20 cellular contexts compared by ENCODE assay signal in genomic region chr11:28461846-28462245, GRCh38.
DNase-seq lines count a peak whose midpoint lies in the region; ATAC-seq, FAIRE-seq and TF ChIP-seq lines count a peak whose summit lies in the region.
"Had no signal": no experiment of that assay in that cellular context is flagged by ENCODE, and none has a peak within 500 bp of the region (broad histone marks: within the 10 kb centered on the region; RNA-seq: fewer than 3 reads in every experiment).

No MANE protein-coding gene starts in this region.

- H2BK15ac ChIP-seq in IMR-90 (ENCODE audit: low read depth, low read length) (peak overlapping the region; percentile 91), H9 (ENCODE audit: low read depth, low read length) (no peak overlapping the region)

- no peaks in the 10 kb centered on the region for H3K27me3 Mint-ChIP-seq in H9 (ENCODE audit: low read depth)
- H3K27me3 Mint-ChIP-seq: CD8-positive, alpha-beta memory T cell had no signal

- H3K36me3 ChIP-seq in IMR-90 (ENCODE audit: control insufficient read depth, insufficient read depth, low read length) (no peaks in the 10 kb centered on the region), brain microvascular endothelial cell (replicated peaks) (no peaks in the 10 kb centered on the region), small intestine (ENCODE audit: control insufficient read depth in 2 of 2, insufficient read depth in 2 of 2, low read length in 2 of 2) (no peaks in the 10 kb centered on the region)
- H3K36me3 ChIP-seq: BLaER1 had no signal

- H2BK20ac ChIP-seq in IMR-90 (ENCODE audit: low read depth, low read length) (peak overlapping the region; percentile 96), H9 (ENCODE audit: low read depth, low read length, poor library complexity, severe bottlenecking) (no peak overlapping the region)

- H4K91ac ChIP-seq in IMR-90 (ENCODE audit: insufficient read depth, low read depth, low read length) (peak overlapping the region; percentile 1; the same call in 1 of the 2 replicates), H9 (ENCODE audit: insufficient read length, low read depth, low read length) (no peak overlapping the region)

- H3K36me3 Mint-ChIP-seq in H9 (ENCODE audit: insufficient read depth in 1 of 3, low read depth in 3 of 3): no peaks in the 10 kb centered on the region

- H4K8ac ChIP-seq in IMR-90 (ENCODE audit: low read depth in 2 of 2, low read length in 2 of 2) (peak overlapping the region; percentile 34 to 93), H9 (replicated peaks; ENCODE audit: insufficient read length, low read depth, low read length) (no peak overlapping the region)

- H2AFZ ChIP-seq in IMR-90 (replicated peaks; ENCODE audit: low read length, poor library complexity) (no peak overlapping the region), H9 (ENCODE audit: low read length) (no peak overlapping the region)

- no peak for TF ChIP-seq CTCF in IMR-90 (conservative IDR thresholded peaks at IDR 0.05; ENCODE audit: low read depth, low read length)
- TF ChIP-seq CTCF in brain microvascular endothelial cell (IDR thresholded peaks at IDR 0.05; ENCODE audit: low read depth, low read length, missing control alignments): no peak
- TF ChIP-seq CTCF in H9 (conservative IDR thresholded peaks at IDR 0.05): no peak

- peak overlapping the region; percentile 93; the same call in 1 of the 2 replicates for H4K5ac ChIP-seq in IMR-90 (ENCODE audit: low read depth, low read length)
- no peak overlapping the region for H4K5ac ChIP-seq in H9 (ENCODE audit: insufficient read length, low read depth, low read length)

- H3K4me1 Mint-ChIP-seq in H9: no peaks in the 10 kb centered on the region
- H3K4me1 Mint-ChIP-seq: CD8-positive, alpha-beta memory T cell had no signal

- H3K27me3 ChIP-seq in IMR-90 (ENCODE audit: control insufficient read depth, insufficient read depth, low read length): no peaks in the 10 kb centered on the region
- no peaks in the 10 kb centered on the region for H3K27me3 ChIP-seq in brain microvascular endothelial cell (replicated peaks)
- H3K27me3 ChIP-seq in small intestine (ENCODE audit: control insufficient read depth in 2 of 2, insufficient read depth in 2 of 2, low read length in 2 of 2): no peaks in the 10 kb centered on the region
- H3K27me3 ChIP-seq in H9 (ENCODE audit: insufficient read depth, low read length): no peaks in the 10 kb centered on the region
- H3K27me3 ChIP-seq: BLaER1 had no signal

- H3K4ac ChIP-seq in IMR-90 (ENCODE audit: low read depth, low read length): peak overlapping the region; percentile 81; the same call in 1 of the 2 replicates
- H3K4ac ChIP-seq in H9 (ENCODE audit: low read depth, low read length): no peak overlapping the region

- CTCF ChIA-PET in IMR-90 (lab: Yijun Ruan, JAX): no interaction called here

- no peak for FAIRE-seq in small intestine (lab: Jason Lieb, UNC)

- H3K9me3 ChIP-seq in IMR-90 (ENCODE audit: control insufficient read depth, insufficient read depth, low read length): no peaks in the 10 kb centered on the region
- no peaks in the 10 kb centered on the region for H3K9me3 ChIP-seq in small intestine (ENCODE audit: control insufficient read depth, low read depth)
- H3K9me3 ChIP-seq in H9 (ENCODE audit: control insufficient read depth, low read depth, low read length): no peaks in the 10 kb centered on the region
- H3K9me3 ChIP-seq: BLaER1 had no signal

- POLR2A ChIA-PET in IMR-90 (lab: Charles Lee; ENCODE audit: unreplicated experiment): no interaction called here

- H3K4me2 ChIP-seq in IMR-90 (ENCODE audit: low read depth, low read length) (no peak overlapping the region), H9 (ENCODE audit: insufficient read depth, insufficient read length, low read length) (no peak overlapping the region)
- H3K4me2 ChIP-seq: BLaER1 had no signal

- TF ChIP-seq POLR2A in IMR-90 (IDR thresholded peaks at IDR 0.05; ENCODE audit: low read depth, low read length): no peak

- dilution Hi-C loops in IMR-90 (cut with HindIII; ENCODE audit: low sequenced_read_pairs, unreplicated experiment): no loop called here

- H3K4me3 ChIP-seq in IMR-90 (ENCODE audit: insufficient read depth, low read depth, low read length) (no peak overlapping the region), brain microvascular endothelial cell (ENCODE audit: low read depth, low read length) (no peak overlapping the region), small intestine (ENCODE audit: low read depth in 1 of 2, low read length in 2 of 2) (no peak overlapping the region)
- H3K4me3 ChIP-seq: BLaER1 had no signal

- intact Hi-C loops in IMR-90 (cut with micrococcal nuclease): loop anchor here (5.0 to 10.0 kb wide), 3 partner anchors 527 to 760 kb away; partner anchors contain the start of gene BDNF

- 0 out of 2 replicates have a peak, but pooled peaks cover 3% of the 10 kb centered on the region for H3K9me1 ChIP-seq in IMR-90 (ENCODE audit: insufficient read depth, low read length)

- DNase-seq in IMR-90 (peak; percentile 30), brain microvascular endothelial cell (no peak), fibroblast of peridontal ligament (ENCODE audit: extremely low read depth) (peak; percentile 53), small intestine (peak; percentile 7), H9 (no peak), AG08395 (ENCODE audit: low spot score) (no peak)
- DNase-seq: CD8-positive, alpha-beta memory T cell; DMS 273 treated with DMSO at 0.1 percent for 48 hours; KBM-7; MM.1S; NCI-H1105 treated with DMSO at 0.1 percent for 48 hours; NCI-H187; NCI-H446; NCI-H748 treated with DMSO at 0.1 percent for 48 hours; Right ventricle myocardium superior had no signal

- no peak overlapping the region for H2AK9ac ChIP-seq in IMR-90 (replicated peaks; ENCODE audit: low read depth, low read length, poor library complexity)

- H3K9me3 Mint-ChIP-seq in H9: no peaks in the 10 kb centered on the region

- H3K14ac ChIP-seq in IMR-90 (replicated peaks; ENCODE audit: low read depth, low read length) (peak overlapping the region; percentile 87), H9 (ENCODE audit: insufficient read depth, low read length) (no peak overlapping the region)

- no peaks in the 10 kb centered on the region for H3K79me2 ChIP-seq in H9 (ENCODE audit: insufficient read depth, low read length)

- H3K27ac ChIP-seq in IMR-90 (ENCODE audit: insufficient read depth, low read length) (no peak overlapping the region), brain microvascular endothelial cell (peak overlapping the region; percentile 4), small intestine (ENCODE audit: low read depth in 1 of 2, low read length in 1 of 2) (no peak overlapping the region), H9 (ENCODE audit: insufficient read length, low read depth, low read length) (no peak overlapping the region)
- H3K27ac ChIP-seq: BLaER1, HL-60 had no signal

- ATAC-seq in IMR-90 (ENCODE audit: low read depth) (no peak), HG03460 (IDR thresholded peaks at IDR 0.05; ENCODE audit: unreplicated experiment) (no peak)
- ATAC-seq: Panc1, SK-N-SH treated with all-trans-retinoic acid at 6 μM for 48 hours had no signal

- H3K27ac Mint-ChIP-seq in H9: no peak overlapping the region
- H3K27ac Mint-ChIP-seq: CD8-positive, alpha-beta memory T cell had no signal

- H3K56ac ChIP-seq in IMR-90 (ENCODE audit: extremely low read depth, insufficient read depth, low read length): no peak overlapping the region
- H3K56ac ChIP-seq in H9 (ENCODE audit: insufficient read length, low read depth, low read length): no peak overlapping the region

- peak overlapping the region; percentile 87 for H2AK5ac ChIP-seq in IMR-90 (ENCODE audit: low read depth, low read length)
- H2AK5ac ChIP-seq in H9 (ENCODE audit: insufficient read length, low read length): no peak overlapping the region

- in situ Hi-C loops in IMR-90 (cut with MboI; ENCODE audit: low sequenced_read_pairs): no loop called here
- in situ Hi-C loops in brain microvascular endothelial cell (cut with HindIII; ENCODE audit: low pct_ligation_motif_present, low sequenced_read_pairs): no loop called here

- H3K79me1 ChIP-seq in IMR-90 (ENCODE audit: low read depth in 1 of 2, low read length in 2 of 2) (peaks cover 5 to 11% of the 10 kb centered on the region in 2 experiments; a peak in 3 of 4 replicates), H9 (ENCODE audit: insufficient read depth, low read depth, low read length, poor library complexity, severe bottlenecking) (no peaks in the 10 kb centered on the region)

- no peaks in the 10 kb centered on the region for H4K20me1 ChIP-seq in IMR-90 (ENCODE audit: insufficient read depth, low read length)
- H4K20me1 ChIP-seq in H9 (ENCODE audit: control insufficient read depth, insufficient read depth, insufficient read length): no peaks in the 10 kb centered on the region
- H4K20me1 ChIP-seq: BLaER1 had no signal

- H3T11ph ChIP-seq in H9 (ENCODE audit: low read length): no peak overlapping the region

- peak overlapping the region; percentile 97 for H2BK120ac ChIP-seq in IMR-90 (ENCODE audit: low read depth, low read length)
- no peak overlapping the region for H2BK120ac ChIP-seq in H9 (ENCODE audit: low read depth, low read length, poor library complexity, severe bottlenecking)

- peak overlapping the region; percentile 84; the same call in 1 of the 2 replicates for H3K23ac ChIP-seq in IMR-90 (ENCODE audit: low read depth, low read length)
- no peak overlapping the region for H3K23ac ChIP-seq in H9 (ENCODE audit: insufficient read length, low read depth, low read length)

- no TSS peak for BruUV-seq in IMR-90 (replicated peaks; lab: Mats Ljungman, UMichigan)

- H3K23me2 ChIP-seq in H9 (ENCODE audit: insufficient read length, low read depth, low read length, poor library complexity, severe bottlenecking): no peaks in the 10 kb centered on the region

- no peak overlapping the region for H3K4me3 Mint-ChIP-seq in H9
- H3K4me3 Mint-ChIP-seq: CD8-positive, alpha-beta memory T cell had no signal

- TF ChIP-seq RAD21 in IMR-90 (IDR thresholded peaks at IDR 0.05; ENCODE audit: low read length): no peak

- peak overlapping the region; percentile 94; the same call in 1 of the 2 replicates for H3K18ac ChIP-seq in IMR-90 (ENCODE audit: low read depth, low read length)
- no peak overlapping the region for H3K18ac ChIP-seq in H9 (ENCODE audit: insufficient read length, low read depth, low read length)

- WGBS in IMR-90 (ENCODE audit: extremely low coverage in 2 of 2, insufficient read length in 1 of 2), 2 experiments: no CpG with 5 or more reads among the region's 2 CpGs
- WGBS in small intestine, 3 donors: 79 to 91% (median 80%) methylated on average over 2 of the region's 2 CpGs
- WGBS in H9 (ENCODE audit: extremely low coverage, insufficient read length, low lambda C conversion rate): no CpG with 5 or more reads among the region's 2 CpGs

- H3K4me1 ChIP-seq in IMR-90 (ENCODE audit: control insufficient read depth, insufficient read depth, low read length) (peaks cover 23% of the 10 kb centered on the region), small intestine (ENCODE audit: control insufficient read depth in 2 of 2, insufficient read depth in 1 of 2, low read depth in 1 of 2, low read length in 1 of 2) (no peaks in the 10 kb centered on the region), H9 (ENCODE audit: insufficient read depth, low read length) (no peaks in the 10 kb centered on the region)
- H3K4me1 ChIP-seq: BLaER1 had no signal

- H2BK12ac ChIP-seq in H9 (ENCODE audit: insufficient read length, low read depth, low read length): no peak overlapping the region

- H3K9ac ChIP-seq in IMR-90 (ENCODE audit: low read depth, low read length): no peak overlapping the region
- no peak overlapping the region for H3K9ac ChIP-seq in H9 (ENCODE audit: extremely low read depth, insufficient read length, low read length)
- H3K9ac ChIP-seq: BLaER1 had no signal

- H2BK5ac ChIP-seq in IMR-90 (ENCODE audit: low read depth, low read length, poor library complexity, severe bottlenecking) (peak overlapping the region; percentile 100), H9 (ENCODE audit: insufficient read length, low read length) (no peak overlapping the region)

Comparison
In these comparisons a context has a peak if more than half of its experiments do, and no peak if none do; other contexts are left out.
1. DNase-seq: peak in IMR-90 (single experiment), fibroblast of peridontal ligament (single experiment) and small intestine (single experiment); none in brain microvascular endothelial cell (single experiment), H9 (single experiment) and AG08395 (single experiment).